13 cellular contexts compared by ENCODE assay signal in genomic region chr2:238441262-238442114, GRCh38. TPM values are rescaled to one million over a fixed set of nuclear protein-coding genes. Genes with fewer than 3 reads are reported as not detected.
DNase-seq lines count a peak whose midpoint lies in the region; ATAC-seq, FAIRE-seq and TF ChIP-seq lines count a peak whose summit lies in the region.
"Had no signal": no experiment of that assay in that cellular context is flagged by ENCODE, and none has a peak within 500 bp of the region (broad histone marks: within the 10 kb centered on the region; RNA-seq: fewer than 3 reads in every experiment).

No MANE protein-coding gene starts in this region.

- H2AFZ ChIP-seq in ACC112 (ENCODE audit: low read length, unreplicated experiment) (no peak overlapping the region), K562 (ENCODE audit: low read depth, low read length) (no peak overlapping the region), MM.1S (ENCODE audit: low read length) (no peak overlapping the region)

- H4K20me1 ChIP-seq in K562 (replicated peaks; ENCODE audit: control insufficient read depth, insufficient read depth, low read length) (peaks cover 15% of the 10 kb centered on the region; the same call in 1 of the 2 replicates), MM.1S (ENCODE audit: insufficient read depth, low read length) (no peaks in the 10 kb centered on the region)

- no peak for TF ChIP-seq RAD21 in K562 (CRISPR knock-in tag; conservative IDR thresholded peaks at IDR 0.05 in 1 of 2, IDR thresholded peaks at IDR 0.05 in 1 of 2)

- H3K4me2 ChIP-seq in K562 (ENCODE audit: insufficient read depth, low read length) (no peak overlapping the region), MM.1S (ENCODE audit: low read depth, low read length) (no peak overlapping the region)

- no peaks in the 10 kb centered on the region for H3F3A ChIP-seq in MM.1S (ENCODE audit: insufficient read depth, low read length)

- H3K27me3 ChIP-seq in ACC112 (ENCODE audit: insufficient read depth, low read length): no peaks in the 10 kb centered on the region
- no peaks in the 10 kb centered on the region for H3K27me3 ChIP-seq in K562 (ENCODE audit: control insufficient read depth in 2 of 2, insufficient read depth in 2 of 2, low read length in 2 of 2)
- H3K27me3 ChIP-seq in left lung: no peaks in the 10 kb centered on the region
- no peaks in the 10 kb centered on the region for H3K27me3 ChIP-seq in MM.1S (replicated peaks; ENCODE audit: insufficient read depth, low read length)
- H3K27me3 ChIP-seq in gastroesophageal sphincter: no peaks in the 10 kb centered on the region
- H3K27me3 ChIP-seq: upper lobe of right lung had no signal

- no TSS peak for BruUV-seq in K562 (replicated peaks; lab: Mats Ljungman, UMichigan)

- TF ChIP-seq EP300 in K562 (IDR thresholded peaks at IDR 0.05; ENCODE audit: low read length): no peak
- no peak for TF ChIP-seq EP300 in gastroesophageal sphincter (IDR thresholded peaks at IDR 0.05)

- H3K9ac ChIP-seq in K562 (ENCODE audit: insufficient read depth in 1 of 2, low read depth in 2 of 2, low read length in 2 of 2) (0 out of 4 replicates have a peak overlapping the region, but pooled peaks of 1 of the 2 experiments have one; percentile 52), MM.1S (ENCODE audit: low read length) (no peak overlapping the region)

- H3K9me3 ChIP-seq in HEK293 (ENCODE audit: control insufficient read depth, insufficient read depth, low read depth, low read length) (no peaks in the 10 kb centered on the region), K562 (replicated peaks; ENCODE audit: control insufficient read depth, insufficient read depth, low read depth, low read length) (no peaks in the 10 kb centered on the region), left lung (no peaks in the 10 kb centered on the region), MM.1S (replicated peaks; ENCODE audit: insufficient read depth, low read length) (no peaks in the 10 kb centered on the region), gastroesophageal sphincter (no peaks in the 10 kb centered on the region)
- H3K9me3 ChIP-seq: upper lobe of right lung had no signal

- no peak for FAIRE-seq in K562 (lab: Jason Lieb, UNC)

- CTCF ChIA-PET in HEK293 (lab: Yijun Ruan, JAX) (interaction anchor here (1.3 kb wide), 1 partner anchor 20 kb away, joined by 4 read pairs; no protein-coding TSS in a partner anchor), K562 (lab: Yijun Ruan, JAX; ENCODE audit: low intra/inter-chr PET ratio) (no interaction called here)

- peaks cover 36% of the 10 kb centered on the region; the same call in 1 of the 2 replicates for H3K36me3 ChIP-seq in ACC112 (ENCODE audit: insufficient read depth, low read length)
- H3K36me3 ChIP-seq in HEK293 (ENCODE audit: control insufficient read depth in 2 of 2, insufficient read depth in 1 of 2, low read length in 2 of 2): peaks cover 38 to 71% of the 10 kb centered on the region in 2 experiments
- H3K36me3 ChIP-seq in K562 (ENCODE audit: control insufficient read depth, insufficient read depth, low read length): peaks cover 83% of the 10 kb centered on the region; the same call in 2 of the 3 replicates
- peaks cover 0 to 78% of the 10 kb centered on the region in 2 donors for H3K36me3 ChIP-seq in left lung
- peaks cover 3% of the 10 kb centered on the region; the same call in 1 of the 2 replicates for H3K36me3 ChIP-seq in MM.1S (replicated peaks; ENCODE audit: insufficient read depth, low read length)
- peaks cover 3 to 52% of the 10 kb centered on the region in 2 donors for H3K36me3 ChIP-seq in gastroesophageal sphincter

- peak overlapping the region; percentile 100 for H3K27ac ChIP-seq in ACC112 (ENCODE audit: low read depth, low read length)
- no peak overlapping the region for H3K27ac ChIP-seq in HEK293 (ENCODE audit: extremely low read depth, low read depth, low read length)
- no peak overlapping the region for H3K27ac ChIP-seq in K562 (ENCODE audit: extremely low read depth, low read depth, low read length)
- H3K27ac ChIP-seq in left lung: no peak overlapping the region
- H3K27ac ChIP-seq in MM.1S (ENCODE audit: low read length): no peak overlapping the region
- H3K27ac ChIP-seq in gastroesophageal sphincter: no peak overlapping the region
- H3K27ac ChIP-seq: upper lobe of right lung had no signal

- in situ Hi-C loops in K562 (cut with MboI): no loop called here

- ATAC-seq in K562 (peak; percentile 76), left lung (peak; percentile 14), gastroesophageal sphincter (no peak)
- ATAC-seq: activated CD4-positive, CD25-positive, alpha-beta regulatory T cell treated with anti-CD3 and anti-CD28 coated beads, Interleukin-2, amount 50 U/mL, for 24 hours; upper lobe of right lung had no signal

- intact Hi-C loops in K562 (cut with micrococcal nuclease): no loop called here
- intact Hi-C loops in left lung (cut with DNase I): no loop called here

- H3K4me1 ChIP-seq in ACC112 (ENCODE audit: control insufficient read depth, insufficient read depth, low read length, unreplicated experiment) (peaks cover 61% of the 10 kb centered on the region), HEK293 (ENCODE audit: control insufficient read depth, insufficient read depth, low read length) (peaks cover 10% of the 10 kb centered on the region), K562 (replicated peaks in 1 of 2; ENCODE audit: control insufficient read depth in 2 of 2, insufficient read depth in 2 of 2, low read length in 2 of 2) (peaks cover 3% of the 10 kb centered on the region in 2 experiments; a peak in 4 of 5 replicates), left lung (peaks cover 8 to 19% of the 10 kb centered on the region in 2 donors), MM.1S (ENCODE audit: low read length) (no peaks in the 10 kb centered on the region), gastroesophageal sphincter (peaks cover 0 to 41% (median 8%) of the 10 kb centered on the region in 3 donors)

- POLR2A ChIA-PET in HEK293 (lab: Yijun Ruan, JAX): no interaction called here
- POLR2A ChIA-PET in K562 (lab: Yijun Ruan, JAX): no interaction called here

- H3K79me2 ChIP-seq in ACC112 (ENCODE audit: control insufficient read depth, insufficient read depth, low read length, unreplicated experiment) (peaks cover 90% of the 10 kb centered on the region), K562 (ENCODE audit: control insufficient read depth, insufficient read depth, low read length) (peaks cover 68% of the 10 kb centered on the region), MM.1S (ENCODE audit: low read length) (peaks cover 32% of the 10 kb centered on the region)

- H3K9me1 ChIP-seq in K562 (ENCODE audit: control insufficient read depth, insufficient read depth, low read length): peaks cover 2% of the 10 kb centered on the region

- H3K9me2 ChIP-seq in MM.1S (replicated peaks; ENCODE audit: insufficient read depth, low read length): no peaks in the 10 kb centered on the region

- DNase-seq in K562 (ENCODE audit: extremely low read depth in 1 of 4, low spot score in 3 of 4): no peak
- DNase-seq in left lung: no peak
- no peak for DNase-seq in HuH-7.5 (ENCODE audit: low spot score)
- no peak for DNase-seq in MM.1S
- no peak for DNase-seq in central memory CD4-positive, alpha-beta T cell
- DNase-seq: activated T-cell treated with anti-CD3 and anti-CD28 coated beads for 4 hours, retina, T-helper 1 cell, upper lobe of right lung had no signal

- peak; percentile 52; the same call in 1 of the 2 replicates for TF ChIP-seq CTCF in HEK293 (tag by site-specific recombination; IDR thresholded peaks at IDR 0.05)
- TF ChIP-seq CTCF in K562 (IDR thresholded peaks at IDR 0.05 in 2 of 3, conservative IDR thresholded peaks at IDR 0.05 in 1 of 3; ENCODE audit: insufficient read depth in 2 of 3, low read depth in 1 of 3, low read length in 3 of 3): no peak
- TF ChIP-seq CTCF in left lung (IDR thresholded peaks at IDR 0.05): no peak
- no peak for TF ChIP-seq CTCF in MM.1S (IDR thresholded peaks at IDR 0.05; ENCODE audit: low read length)
- no peak for TF ChIP-seq CTCF in gastroesophageal sphincter (IDR thresholded peaks at IDR 0.05)

- WGBS in K562 (ENCODE audit: insufficient coverage, low coverage, missing lambda C conversion rate): 70% methylated on average over 16 of the region's 17 CpGs
- 37 to 58% methylated on average over 3 to 16 of the region's 17 CpGs for WGBS in gastroesophageal sphincter (ENCODE audit: low coverage in 1 of 2), 2 donors

- TF ChIP-seq POLR2A in K562 (conservative IDR thresholded peaks at IDR 0.05) (no peak), gastroesophageal sphincter (IDR thresholded peaks at IDR 0.05) (no peak)

- H3K4me3 ChIP-seq in ACC112 (ENCODE audit: low read depth, low read length): peak overlapping the region; percentile 43; the same call in 1 of the 2 replicates
- no peak overlapping the region for H3K4me3 ChIP-seq in HEK293 (ENCODE audit: low read depth, low read length)
- H3K4me3 ChIP-seq in K562: no peak overlapping the region
- no peak overlapping the region for H3K4me3 ChIP-seq in left lung
- no peak overlapping the region for H3K4me3 ChIP-seq in MM.1S (ENCODE audit: low read length)
- H3K4me3 ChIP-seq in gastroesophageal sphincter: no peak overlapping the region
- H3K4me3 ChIP-seq: upper lobe of right lung had no signal

TF ChIP-seq in HEK293, 187 proteins besides CTCF, POLR2A, EP300 and RAD21 (continues in another document):
- no peak for TF ChIP-seq SCRT1 (tag by site-specific recombination; IDR thresholded peaks at IDR 0.05; ENCODE audit: borderline replicate concordance)
- no peak for TF ChIP-seq ZNF157 (tag by site-specific recombination; IDR thresholded peaks at IDR 0.05)

RNA-seq across cellular contexts. Expression of gene ASB1, which starts 14.8 kb away (rescaled TPM):
- 69.7 and 90.0 TPM in 2 replicates for total RNA-seq in K562 (2011; cell fraction: chromatin; rRNA removed; ENCODE audit: low replicate concordance)
- total RNA-seq in K562 (2011; cell fraction: nucleolus; rRNA removed): 54.0 and 56.1 TPM in 2 replicates
- total RNA-seq in K562 (2011; cell fraction: nucleoplasm; rRNA removed): 64.5 and 65.1 TPM in 2 replicates
- total RNA-seq in K562 (2014; rRNA removed): 32.0 and 37.5 TPM in 2 replicates
- total RNA-seq in K562 (2014; rRNA removed; fragmentation: Illumina TruSeq; extraction: Trizol): 17.5 and 18.0 TPM in 2 replicates
- total RNA-seq in K562 (2015; rRNA removed; fragmentation: Illumina TruSeq; extraction: Trizol): 18.2 and 20.1 TPM in 2 replicates
- total RNA-seq in K562 (2021): 35.5 and 37.7 TPM in 2 replicates
- 23.9 and 26.4 TPM in 2 replicates for polyA plus RNA-seq in K562 (2011; rRNA removed)
- 25.8 and 40.3 TPM in 2 replicates for polyA plus RNA-seq in K562 (2011; cell fraction: cytosol; rRNA removed)
- 81.4 and 94.5 TPM in 2 replicates for polyA plus RNA-seq in K562 (2011; cell fraction: nucleus; rRNA removed)
- polyA plus RNA-seq in K562 (2012): 22.4 and 22.9 TPM in 2 replicates
- polyA plus RNA-seq in K562 (2014; fragmentation: Illumina TruSeq; extraction: Trizol): 27.5 and 34.9 TPM in 2 replicates
- polyA plus RNA-seq in K562 (2014; fragmentation: Nextera tagmentation; extraction: Ambion mirVana): 1 to 10 TPM; 6.3 to 8.7 TPM
- 33.1 and 42.1 TPM in 2 replicates for polyA plus RNA-seq in K562 (2014; rRNA removed)
- 13.5 and 17.4 TPM in 2 replicates for polyA minus RNA-seq in K562 (2011; rRNA and poly(A)+ RNA removed)
- 20.6 and 22.0 TPM in 2 replicates for polyA minus RNA-seq in K562 (2011; cell fraction: cytosol; rRNA and poly(A)+ RNA removed)
- 21.3 and 22.2 TPM in 2 replicates for polyA minus RNA-seq in K562 (2011; cell fraction: nucleus; rRNA and poly(A)+ RNA removed)
- total RNA-seq in left lung: 10 to 100 TPM; 16.6 to 27.0 TPM
- 10 to 100 TPM; 27.9 to 39.3 (median 35.9) TPM for total RNA-seq in gastroesophageal sphincter
